In genomic region chr3:147354621-147355020, GRCh38 we compare ENCODE assay signal across 20 cellular contexts. TPM values are rescaled to one million over a fixed set of nuclear protein-coding genes. Genes with fewer than 3 reads are reported as not detected.
A peak's percentile ranks its signal among the peaks of the same experiment; 100 is the strongest.
DNase-seq lines count a peak whose midpoint lies in the region; ATAC-seq, FAIRE-seq and TF ChIP-seq lines count a peak whose summit lies in the region.
"Had no signal": no experiment of that assay in that cellular context is flagged by ENCODE, and none has a peak within 500 bp of the region (broad histone marks: within the 10 kb centered on the region; RNA-seq: fewer than 3 reads in every experiment).

No MANE protein-coding gene starts in this region.

- no peaks in the 10 kb centered on the region for H3K36me3 ChIP-seq in HUES48 (ENCODE audit: control insufficient read depth, insufficient read depth, low read length)
- H3K36me3 ChIP-seq in endothelial cell of umbilical vein (ENCODE audit: control insufficient read depth in 2 of 2, extremely low read depth in 1 of 2, insufficient read depth in 2 of 2, low read length in 2 of 2): no peaks in the 10 kb centered on the region
- H3K36me3 ChIP-seq in neuronal stem cell (replicated peaks in 1 of 2; ENCODE audit: control insufficient read depth in 2 of 2, insufficient read depth in 2 of 2, low read length in 2 of 2): no peaks in the 10 kb centered on the region
- H3K36me3 ChIP-seq: upper lobe of right lung had no signal

- H3K14ac ChIP-seq in neuronal stem cell (ENCODE audit: low read length): no peak overlapping the region

- TF ChIP-seq POLR2A in endothelial cell of umbilical vein (IDR thresholded peaks at IDR 0.05; ENCODE audit: low read depth, low read length): no peak

- H4K8ac ChIP-seq in neuronal stem cell (ENCODE audit: low read depth, low read length): no peak overlapping the region

- H3K79me1 ChIP-seq in neuronal stem cell (ENCODE audit: low read depth, low read length): no peaks in the 10 kb centered on the region

- no peak overlapping the region for H3K4ac ChIP-seq in neuronal stem cell (ENCODE audit: low read length)

- H3K9me3 ChIP-seq in HUES48 (ENCODE audit: control insufficient read depth, insufficient read depth, low read length) (no peaks in the 10 kb centered on the region), endothelial cell of umbilical vein (replicated peaks; ENCODE audit: control insufficient read depth, insufficient read depth, low read length) (no peaks in the 10 kb centered on the region), neuronal stem cell (replicated peaks in 1 of 2; ENCODE audit: control insufficient read depth in 2 of 2, insufficient read depth in 1 of 2, low read depth in 1 of 2, low read length in 2 of 2) (peaks cover 0 to 20% of the 10 kb centered on the region in 2 donors)
- H3K9me3 ChIP-seq: upper lobe of right lung had no signal

- no peaks in the 10 kb centered on the region for H3K79me2 ChIP-seq in endothelial cell of umbilical vein (ENCODE audit: control insufficient read depth, insufficient read depth, low read length)
- H3K79me2 ChIP-seq: hepatocyte had no signal

- no peaks in the 10 kb centered on the region for H4K20me1 ChIP-seq in endothelial cell of umbilical vein (replicated peaks; ENCODE audit: control insufficient read depth, extremely low read depth, insufficient read depth, low read length)

- H2BK12ac ChIP-seq in neuronal stem cell (ENCODE audit: low read length): no peak overlapping the region

- H2BK5ac ChIP-seq in neuronal stem cell (ENCODE audit: low read length): no peak overlapping the region

- H3K9me1 ChIP-seq in endothelial cell of umbilical vein (replicated peaks; ENCODE audit: control insufficient read depth, extremely low read depth, insufficient read depth, low read length): no peaks in the 10 kb centered on the region

- ATAC-seq in naive thymus-derived CD8-positive, alpha-beta T cell: no peak
- ATAC-seq in activated CD4-positive, alpha-beta T cell treated with anti-CD3 and anti-CD28 coated beads for 36 hours: no peak
- ATAC-seq: natural killer cell, upper lobe of right lung had no signal

- no peak for FAIRE-seq in endothelial cell of umbilical vein (lab: Jason Lieb, UNC)
- FAIRE-seq: GM19239, H54, kidney had no signal

- CTCF ChIA-PET in endothelial cell of umbilical vein (lab: Charles Lee): interaction anchor here (0.6 to 1.2 kb wide), 5 partner anchors 14 to 38 kb away, joined by 3 to 5 read pairs (median 3); no protein-coding TSS in a partner anchor
- CTCF ChIA-PET in activated CD4-positive, alpha-beta T cell treated with anti-CD3 and anti-CD28 coated beads for 36 hours (lab: Charles Lee): no interaction called here

- peak overlapping the region; percentile 42 for H3K4me3 ChIP-seq in HUES48 (ENCODE audit: low read depth, low read length)
- H3K4me3 ChIP-seq in endothelial cell of umbilical vein (replicated peaks in 1 of 3; ENCODE audit: insufficient read depth in 1 of 3, low read depth in 1 of 3, low read length in 3 of 3): no peak overlapping the region
- no peak overlapping the region for H3K4me3 ChIP-seq in neuronal stem cell (ENCODE audit: low read length in 2 of 2)
- H3K4me3 ChIP-seq: hepatocyte, upper lobe of right lung had no signal

- intact Hi-C loops in endothelial cell of umbilical vein (cut with micrococcal nuclease): loop anchor here (5.0 kb wide), 1 partner anchor 53 kb away; the partner anchor contains the start of genes ZIC1 and ZIC4
- intact Hi-C loops in activated CD4-positive, alpha-beta T cell treated with anti-CD3 and anti-CD28 coated beads for 36 hours (cut with DNase I, micrococcal nuclease): loop anchor here (5.0 kb wide), 3 partner anchors 33 to 58 kb away; no protein-coding TSS in a partner anchor

- H3K23ac ChIP-seq in neuronal stem cell (ENCODE audit: low read depth, low read length, poor library complexity): no peak overlapping the region

- H4K91ac ChIP-seq in neuronal stem cell (ENCODE audit: low read depth, low read length, poor library complexity): no peak overlapping the region

- H3K27me3 ChIP-seq in HUES48 (ENCODE audit: control insufficient read depth, insufficient read depth, low read length) (peaks cover 74% of the 10 kb centered on the region), endothelial cell of umbilical vein (ENCODE audit: control insufficient read depth in 2 of 2, insufficient read depth in 2 of 2, low read length in 2 of 2) (peaks cover 72 to 91% of the 10 kb centered on the region in 2 experiments), neuronal stem cell (ENCODE audit: control insufficient read depth in 3 of 3, insufficient read depth in 3 of 3, low read depth in 1 of 3, low read length in 3 of 3) (peaks cover 0 to 95% (median 36%) of the 10 kb centered on the region in 3 experiments)

- POLR2A ChIA-PET in endothelial cell of umbilical vein (lab: Charles Lee): no interaction called here
- POLR2A ChIA-PET in naive thymus-derived CD8-positive, alpha-beta T cell (lab: Charles Lee): no interaction called here
- POLR2A ChIA-PET in activated CD4-positive, alpha-beta T cell treated with anti-CD3 and anti-CD28 coated beads for 36 hours (lab: Charles Lee): no interaction called here

- peak overlapping the region; percentile 21 for H3K27ac ChIP-seq in HUES48 (ENCODE audit: low read depth, low read length)
- H3K27ac ChIP-seq in endothelial cell of umbilical vein (ENCODE audit: insufficient read depth, low read depth, low read length): no peak overlapping the region
- no peak overlapping the region for H3K27ac ChIP-seq in neuronal stem cell (replicated peaks; ENCODE audit: low read length)
- H3K27ac ChIP-seq: hepatocyte, upper lobe of right lung had no signal

- no peak overlapping the region for H3K4me3 Mint-ChIP-seq in naive thymus-derived CD8-positive, alpha-beta T cell
- H3K4me3 Mint-ChIP-seq in activated CD4-positive, alpha-beta T cell treated with anti-CD3 and anti-CD28 coated beads for 36 hours: no peak overlapping the region
- H3K4me3 Mint-ChIP-seq: IgD-negative memory B cell, natural killer cell had no signal

- no TSS peak for BruUV-seq in endothelial cell of umbilical vein (replicated peaks; lab: Mats Ljungman, UMichigan)

- H3K18ac ChIP-seq in neuronal stem cell (ENCODE audit: low read length): no peak overlapping the region

- peaks cover 50% of the 10 kb centered on the region for H3K4me1 ChIP-seq in HUES48 (ENCODE audit: control insufficient read depth, insufficient read depth, low read length)
- no peaks in the 10 kb centered on the region for H3K4me1 ChIP-seq in endothelial cell of umbilical vein (ENCODE audit: control insufficient read depth, extremely low read depth, insufficient read depth, low read length)
- H3K4me1 ChIP-seq in neuronal stem cell (ENCODE audit: control insufficient read depth in 2 of 2, insufficient read depth in 1 of 2, low read depth in 1 of 2, low read length in 2 of 2): peaks cover 8 to 14% of the 10 kb centered on the region in 2 donors
- H3K4me1 ChIP-seq: upper lobe of right lung had no signal

- H3K4me1 Mint-ChIP-seq in naive thymus-derived CD8-positive, alpha-beta T cell: no peaks in the 10 kb centered on the region
- no peaks in the 10 kb centered on the region for H3K4me1 Mint-ChIP-seq in activated CD4-positive, alpha-beta T cell treated with anti-CD3 and anti-CD28 coated beads for 36 hours
- H3K4me1 Mint-ChIP-seq: IgD-negative memory B cell, natural killer cell had no signal

- H3K4me2 ChIP-seq in endothelial cell of umbilical vein (ENCODE audit: insufficient read depth, low read length): no peak overlapping the region
- H3K4me2 ChIP-seq in neuronal stem cell (ENCODE audit: insufficient read depth, low read length, poor library complexity, severe bottlenecking): peak overlapping the region; percentile 51
- H3K4me2 ChIP-seq: hepatocyte had no signal

- H2BK15ac ChIP-seq in neuronal stem cell (ENCODE audit: low read length): no peak overlapping the region

- peak; percentile 27 for DNase-seq in NCI-H748 treated with DMSO at 0.1 percent for 48 hours (lab: John Stamatoyannopoulos, UW)
- no peak for DNase-seq in endothelial cell of umbilical vein (ENCODE audit: low read depth, low spot score)
- no peak for DNase-seq in neuronal stem cell (ENCODE audit: low spot score)
- no peak for DNase-seq in amniotic stem cell (lab: John Stamatoyannopoulos, UW)
- DNase-seq in naive thymus-derived CD8-positive, alpha-beta T cell: no peak
- no peak for DNase-seq in activated CD4-positive, alpha-beta T cell treated with anti-CD3 and anti-CD28 coated beads for 36 hours
- DNase-seq: activated CD4-positive, alpha-beta T cell treated with anti-CD3 and anti-CD28 coated beads, Interleukin-2, amount 50 U/mL, for 1 hour; kidney; natural killer cell; NCI-H1694 treated with DMSO at 0.1 percent for 48 hours; NCI-H226; SW 1271; upper lobe of right lung had no signal

- H3K9ac ChIP-seq in HUES48 (ENCODE audit: low read depth, low read length) (no peak overlapping the region), endothelial cell of umbilical vein (replicated peaks; ENCODE audit: extremely low read depth, insufficient read depth, low read length) (no peak overlapping the region), neuronal stem cell (ENCODE audit: low read depth, low read length, poor library complexity) (no peak overlapping the region)

- WGBS in neuronal stem cell (ENCODE audit: extremely low coverage in 2 of 2, insufficient read length in 2 of 2, insufficient replicate concordance in 1 of 2), 2 donors: no CpG with 5 or more reads among the region's 19 CpGs

- no peak overlapping the region for H2AFZ ChIP-seq in endothelial cell of umbilical vein (ENCODE audit: low read depth, low read length)
- peak overlapping the region; percentile 21 for H2AFZ ChIP-seq in neuronal stem cell (ENCODE audit: low read length)
- H2AFZ ChIP-seq: hepatocyte had no signal

- H3K27ac Mint-ChIP-seq in naive thymus-derived CD8-positive, alpha-beta T cell: no peak overlapping the region
- H3K27ac Mint-ChIP-seq in activated CD4-positive, alpha-beta T cell treated with anti-CD3 and anti-CD28 coated beads for 36 hours: no peak overlapping the region
- H3K27ac Mint-ChIP-seq: IgD-negative memory B cell, natural killer cell had no signal

- no peak for TF ChIP-seq CTCF in endothelial cell of umbilical vein (IDR thresholded peaks at IDR 0.05; ENCODE audit: extremely low read depth in 1 of 2, insufficient read depth in 1 of 2, low read depth in 1 of 2, low read length in 2 of 2)

- dilution Hi-C loops in endothelial cell of umbilical vein (cut with MboI; ENCODE audit: extremely low pct_ligation_motif_present, low sequenced_read_pairs): no loop called here

- peaks cover 38 to 85% (median 56%) of the 10 kb centered on the region in 5 donors for H3K27me3 Mint-ChIP-seq in naive thymus-derived CD8-positive, alpha-beta T cell
- H3K27me3 Mint-ChIP-seq in activated CD4-positive, alpha-beta T cell treated with anti-CD3 and anti-CD28 coated beads for 36 hours: peaks cover 58% of the 10 kb centered on the region

- H2BK120ac ChIP-seq in neuronal stem cell (ENCODE audit: low read depth, low read length): no peak overlapping the region

- peaks cover 0 to 25% (median 0%) of the 10 kb centered on the region in 3 donors for H3K36me3 Mint-ChIP-seq in naive thymus-derived CD8-positive, alpha-beta T cell
- H3K36me3 Mint-ChIP-seq in activated CD4-positive, alpha-beta T cell treated with anti-CD3 and anti-CD28 coated beads for 36 hours (ENCODE audit: low read depth): no peaks in the 10 kb centered on the region
- H3K36me3 Mint-ChIP-seq: IgD-negative memory B cell had no signal

- H3K9me3 Mint-ChIP-seq in naive thymus-derived CD8-positive, alpha-beta T cell: peaks cover 0 to 29% (median 10%) of the 10 kb centered on the region in 9 donors
- peaks cover 4% of the 10 kb centered on the region for H3K9me3 Mint-ChIP-seq in activated CD4-positive, alpha-beta T cell treated with anti-CD3 and anti-CD28 coated beads for 36 hours (ENCODE audit: low read depth)

- no peak overlapping the region for H2AK5ac ChIP-seq in neuronal stem cell (ENCODE audit: low read depth, low read length)

RNA-seq across cellular contexts. Expression of gene ZIC4, which starts 51.7 kb away (rescaled TPM):
- not detected in 2 replicates for total RNA-seq in endothelial cell of umbilical vein
- polyA plus RNA-seq in endothelial cell of umbilical vein: not detected in 2 replicates
- not detected in 2 replicates for polyA plus RNA-seq in endothelial cell of umbilical vein (2011; cell fraction: cytosol; rRNA removed)
- polyA plus RNA-seq in endothelial cell of umbilical vein (2011; cell fraction: nucleus; rRNA removed): not detected in 2 replicates
- not detected in 2 replicates for polyA plus RNA-seq in endothelial cell of umbilical vein (2012)
- polyA minus RNA-seq in endothelial cell of umbilical vein: not detected in 2 replicates
- polyA minus RNA-seq in endothelial cell of umbilical vein (2011; cell fraction: cytosol; rRNA and poly(A)+ RNA removed): not detected
- polyA minus RNA-seq in endothelial cell of umbilical vein (2011; cell fraction: nucleus; rRNA and poly(A)+ RNA removed): not detected in 2 replicates
- 0.67 TPM for polyA plus RNA-seq in neuronal stem cell (2013, experiment 1 of 2)
- polyA plus RNA-seq in neuronal stem cell (2013, experiment 2 of 2): 0.78 TPM
- not detected for total RNA-seq in naive thymus-derived CD8-positive, alpha-beta T cell
- polyA plus RNA-seq in naive thymus-derived CD8-positive, alpha-beta T cell: not detected
- total RNA-seq in activated CD4-positive, alpha-beta T cell treated with anti-CD3 and anti-CD28 coated beads for 36 hours: not detected
- total RNA-seq: fibroblast of villous mesenchyme, kidney, MCF 10A, natural killer cell, upper lobe of right lung had no signal
- polyA plus RNA-seq: hepatocyte, IgD-negative memory B cell had no signal

RNA-seq across cellular contexts. Expression of gene ZIC1, which starts 54.5 kb away (rescaled TPM):
- total RNA-seq in endothelial cell of umbilical vein: not detected in 2 replicates
- polyA plus RNA-seq in endothelial cell of umbilical vein: not detected in 2 replicates
- polyA plus RNA-seq in endothelial cell of umbilical vein (2011; cell fraction: cytosol; rRNA removed): not detected in 2 replicates
- not detected in 2 replicates for polyA plus RNA-seq in endothelial cell of umbilical vein (2011; cell fraction: nucleus; rRNA removed)
- not detected in 2 replicates for polyA plus RNA-seq in endothelial cell of umbilical vein (2012)
- polyA minus RNA-seq in endothelial cell of umbilical vein: not detected in 2 replicates
- not detected for polyA minus RNA-seq in endothelial cell of umbilical vein (2011; cell fraction: cytosol; rRNA and poly(A)+ RNA removed)
- polyA minus RNA-seq in endothelial cell of umbilical vein (2011; cell fraction: nucleus; rRNA and poly(A)+ RNA removed): not detected in 2 replicates
- 24.9 TPM for polyA plus RNA-seq in neuronal stem cell (2013, experiment 1 of 2)
- 27.0 TPM for polyA plus RNA-seq in neuronal stem cell (2013, experiment 2 of 2)
- total RNA-seq in naive thymus-derived CD8-positive, alpha-beta T cell: not detected
- polyA plus RNA-seq in naive thymus-derived CD8-positive, alpha-beta T cell: not detected
- not detected for total RNA-seq in activated CD4-positive, alpha-beta T cell treated with anti-CD3 and anti-CD28 coated beads for 36 hours
- total RNA-seq: fibroblast of villous mesenchyme, kidney, MCF 10A, natural killer cell, upper lobe of right lung had no signal
- polyA plus RNA-seq: hepatocyte, IgD-negative memory B cell had no signal
